In genomic region chrX:19593684-19594083, GRCh38 we compare ENCODE assay signal across 8 cellular contexts.
A peak's percentile ranks its signal among the peaks of the same experiment; 100 is the strongest.
DNase-seq lines count a peak whose midpoint lies in the region; ATAC-seq and TF ChIP-seq lines count a peak whose summit lies in the region.

No MANE protein-coding gene starts in this region.

- intact Hi-C loops in sciatic nerve (cut with DNase I), result no loop called here

- peaks cover 11% of the 10 kb centered on the region for H3K36me3 Mint-ChIP-seq in T-helper 1 cell treated with Interleukin-12 subunit alpha and Interleukin-12 subunit beta and Interleukin-4 antibody, amounts not matched to agents 30 μg/mL and 1 μg/mL, for 36 hours (ENCODE audit: low read depth)

- H3K27ac Mint-ChIP-seq in T-helper 1 cell treated with Interleukin-12 subunit alpha and Interleukin-12 subunit beta and Interleukin-4 antibody, amounts not matched to agents 30 μg/mL and 1 μg/mL, for 36 hours, result peak overlapping the region; percentile 52

- H3K9me3 Mint-ChIP-seq in T-helper 1 cell treated with Interleukin-12 subunit alpha and Interleukin-12 subunit beta and Interleukin-4 antibody, amounts not matched to agents 30 μg/mL and 1 μg/mL, for 36 hours, result no peaks in the 10 kb centered on the region

- no peak overlapping the region for H3K4me3 ChIP-seq in fibroblast of pulmonary artery (replicated peaks; ENCODE audit: low read depth, low read length)

- H3K4me3 Mint-ChIP-seq in T-helper 1 cell treated with Interleukin-12 subunit alpha and Interleukin-12 subunit beta and Interleukin-4 antibody, amounts not matched to agents 30 μg/mL and 1 μg/mL, for 36 hours, result no peak overlapping the region

- H3K4me1 Mint-ChIP-seq in T-helper 1 cell treated with Interleukin-12 subunit alpha and Interleukin-12 subunit beta and Interleukin-4 antibody, amounts not matched to agents 30 μg/mL and 1 μg/mL, for 36 hours (ENCODE audit: low read depth), result peaks cover 10% of the 10 kb centered on the region

- ATAC-seq in sciatic nerve (peak; percentile 51), HG02973 (IDR thresholded peaks at IDR 0.05; ENCODE audit: unreplicated experiment) (no peak)

- no peaks in the 10 kb centered on the region for H3K27me3 Mint-ChIP-seq in T-helper 1 cell treated with Interleukin-12 subunit alpha and Interleukin-12 subunit beta and Interleukin-4 antibody, amounts not matched to agents 30 μg/mL and 1 μg/mL, for 36 hours (ENCODE audit: low read depth)

- DNase-seq in NCI-H510A treated with DMSO at 0.1 percent for 48 hours (lab: John Stamatoyannopoulos, UW) (peak; percentile 24), NCI-H510A (lab: John Stamatoyannopoulos, UW) (no peak), HuH-7 (ENCODE audit: low spot score) (peak; percentile 2), fibroblast of pulmonary artery (ENCODE audit: low read depth) (peak; percentile 68), sciatic nerve (ENCODE audit: low spot score) (no peak), occipital lobe (lab: John Stamatoyannopoulos, UW) (no peak)

- peak; percentile 49 for TF ChIP-seq CTCF in fibroblast of pulmonary artery (IDR thresholded peaks at IDR 0.05; ENCODE audit: low read length, missing control alignments)

Comparison
In these comparisons a context has a peak if more than half of its experiments do, and no peak if none do; other contexts are left out.
1. DNase-seq: peak in NCI-H510A treated with DMSO at 0.1 percent for 48 hours (single experiment), HuH-7 (single experiment) and fibroblast of pulmonary artery (single experiment); none in NCI-H510A (single experiment), sciatic nerve (single experiment) and occipital lobe (single experiment).